13 cellular contexts compared by ENCODE assay signal in genomic region chr20:25486377-25486776, GRCh38.
A peak's percentile ranks its signal among the peaks of the same experiment; 100 is the strongest.
DNase-seq lines count a peak whose midpoint lies in the region; ATAC-seq and TF ChIP-seq lines count a peak whose summit lies in the region.
"Had no signal": no experiment of that assay in that cellular context is flagged by ENCODE, and none has a peak within 500 bp of the region (broad histone marks: within the 10 kb centered on the region; RNA-seq: fewer than 3 reads in every experiment).

No MANE protein-coding gene starts in this region.

- no peak overlapping the region for H3K4me3 Mint-ChIP-seq in CD4-positive, alpha-beta T cell
- H3K4me3 Mint-ChIP-seq: activated T-cell treated with anti-CD3 and anti-CD28 coated beads, Interleukin-2, amount 50 U/mL, for 72 hours had no signal

- ATAC-seq in CD4-positive, alpha-beta T cell (ENCODE audit: poor library complexity): no peak
- ATAC-seq in HG02759 (IDR thresholded peaks at IDR 0.05; ENCODE audit: unreplicated experiment) (peak; percentile 45), GM18870 (IDR thresholded peaks at IDR 0.05; ENCODE audit: unreplicated experiment) (no peak), HG03460 (IDR thresholded peaks at IDR 0.05; ENCODE audit: unreplicated experiment) (no peak), HG03571 (IDR thresholded peaks at IDR 0.05; ENCODE audit: unreplicated experiment) (no peak)
- ATAC-seq: activated T-cell treated with anti-CD3 and anti-CD28 coated beads, Interleukin-2, amount 50 U/mL, for 72 hours; mucosa of descending colon had no signal

- peak overlapping the region; percentile 3 for H3K27ac Mint-ChIP-seq in CD4-positive, alpha-beta T cell
- H3K27ac Mint-ChIP-seq: activated T-cell treated with anti-CD3 and anti-CD28 coated beads, Interleukin-2, amount 50 U/mL, for 72 hours; CD8-positive, alpha-beta memory T cell had no signal

- POLR2A ChIA-PET in CD4-positive, alpha-beta T cell (lab: Charles Lee): no interaction called here

- no peaks in the 10 kb centered on the region for H3K9me3 ChIP-seq in CD4-positive, alpha-beta T cell (ENCODE audit: control insufficient read depth, low read length)
- H3K9me3 ChIP-seq: mucosa of descending colon, suprapubic skin had no signal

- in situ Hi-C loops in astrocyte of the spinal cord (cut with HindIII; ENCODE audit: low sequenced_read_pairs): no loop called here

- H3K27me3 Mint-ChIP-seq in CD4-positive, alpha-beta T cell: no peaks in the 10 kb centered on the region
- H3K27me3 Mint-ChIP-seq: CD8-positive, alpha-beta memory T cell had no signal

- H3K27ac ChIP-seq in CD4-positive, alpha-beta T cell (ENCODE audit: low read depth, low read length): no peak overlapping the region
- H3K27ac ChIP-seq: suprapubic skin had no signal

- H3K36me3 Mint-ChIP-seq in CD4-positive, alpha-beta T cell (ENCODE audit: low read depth): no peaks in the 10 kb centered on the region
- H3K36me3 Mint-ChIP-seq: CD8-positive, alpha-beta memory T cell had no signal

- H3K4me1 Mint-ChIP-seq in CD4-positive, alpha-beta T cell (ENCODE audit: low read depth): peaks cover 42% of the 10 kb centered on the region

- H3K4me3 ChIP-seq in astrocyte of the spinal cord (ENCODE audit: low read depth, low read length): no peak overlapping the region
- H3K4me3 ChIP-seq: mucosa of descending colon, suprapubic skin had no signal

- DNase-seq in CD4-positive, alpha-beta T cell: no peak
- peak; percentile 28 for DNase-seq in astrocyte of the spinal cord (ENCODE audit: low read depth, low spot score)
- DNase-seq in myocyte (ENCODE audit: low read depth): peak; percentile 37
- DNase-seq in activated gamma-delta T cell (lab: John Stamatoyannopoulos, UW): no peak
- DNase-seq: activated T-cell treated with anti-CD3 and anti-CD28 coated beads, Interleukin-2, amount 50 U/mL, for 72 hours; CD8-positive, alpha-beta memory T cell; mucosa of descending colon; NCI-H510A had no signal

- CTCF ChIA-PET in CD4-positive, alpha-beta T cell (lab: Charles Lee): no interaction called here

- H3K27me3 ChIP-seq in CD4-positive, alpha-beta T cell (ENCODE audit: control insufficient read depth, insufficient read depth, low read length): no peaks in the 10 kb centered on the region
- H3K27me3 ChIP-seq: suprapubic skin had no signal

- intact Hi-C loops in CD4-positive, alpha-beta T cell (cut with DNase I, micrococcal nuclease): no loop called here

- H3K9me3 Mint-ChIP-seq in CD4-positive, alpha-beta T cell: no peaks in the 10 kb centered on the region
- H3K9me3 Mint-ChIP-seq: activated T-cell treated with anti-CD3 and anti-CD28 coated beads, Interleukin-2, amount 50 U/mL, for 72 hours; CD8-positive, alpha-beta memory T cell had no signal

- no peak for TF ChIP-seq CTCF in CD4-positive, alpha-beta T cell (IDR thresholded peaks at IDR 0.05)
- TF ChIP-seq CTCF in astrocyte of the spinal cord (IDR thresholded peaks at IDR 0.05; ENCODE audit: low read depth, low read length): no peak

Comparison
In these comparisons a context has a peak if more than half of its experiments do, and no peak if none do; other contexts are left out.
1. DNase-seq: peak in astrocyte of the spinal cord (single experiment) and myocyte (single experiment); none in CD4-positive, alpha-beta T cell (0 of 10) and activated gamma-delta T cell (single experiment).